Comparison of ENCODE assay signal across 8 cellular contexts in genomic region chr5:123813937-123814624, GRCh38.
DNase-seq lines count a peak whose midpoint lies in the region; ATAC-seq lines count a peak whose summit lies in the region.

No MANE protein-coding gene starts in this region.

- no peak overlapping the region for H3K27ac ChIP-seq in epithelial cell of prostate

- in situ Hi-C loops in ACHN (cut with HindIII; ENCODE audit: low pct_ligation_motif_present, low pct_unique_long_range_greater_than_20kb, low sequenced_read_pairs) = no loop called here

- DNase-seq in NCI-H2171 treated with DMSO at 0.1 percent for 48 hours (lab: John Stamatoyannopoulos, UW) (peak; percentile 48), NCI-H2171 (lab: John Stamatoyannopoulos, UW) (no peak), NCI-H526 (lab: John Stamatoyannopoulos, UW) (peak; percentile 28 to 56), epithelial cell of prostate (ENCODE audit: low read depth, low spot score) (peak; percentile 41), renal cortical epithelial cell (ENCODE audit: low read depth) (peak; percentile 99), iPS-NIHi11 (ENCODE audit: low spot score) (no peak), ACHN (no peak)

- ATAC-seq in HG03342 (IDR thresholded peaks at IDR 0.05; ENCODE audit: unreplicated experiment) = no peak

Comparison
In these comparisons a context has a peak if more than half of its experiments do, and no peak if none do; other contexts are left out.
1. DNase-seq: peak in NCI-H2171 treated with DMSO at 0.1 percent for 48 hours (single experiment), NCI-H526 (2 of 2), epithelial cell of prostate (single experiment) and renal cortical epithelial cell (single experiment); none in NCI-H2171 (single experiment), iPS-NIHi11 (single experiment) and ACHN (single experiment).